ENCODE assay signal across 9 cellular contexts in genomic region chr2:47043142-47043890, GRCh38.
A peak's percentile ranks its signal among the peaks of the same experiment; 100 is the strongest.
DNase-seq lines count a peak whose midpoint lies in the region; ATAC-seq and TF ChIP-seq lines count a peak whose summit lies in the region.
"Had no signal": no experiment of that assay in that cellular context is flagged by ENCODE, and none has a peak within 500 bp of the region (broad histone marks: within the 10 kb centered on the region; RNA-seq: fewer than 3 reads in every experiment).

No MANE protein-coding gene starts in this region.

- H3K27ac ChIP-seq in mucosa of rectum (ENCODE audit: low read depth in 2 of 2, low read length in 2 of 2) = peak overlapping the region; percentile 59 to 67

- peak overlapping the region; percentile 66 for H3K27ac Mint-ChIP-seq in endothelial cell (ENCODE audit: unreplicated experiment)

- no peaks in the 10 kb centered on the region for H3K27me3 ChIP-seq in mucosa of rectum (ENCODE audit: control insufficient read depth in 2 of 2, insufficient read depth in 2 of 2, low read length in 2 of 2)

- peaks cover 9 to 31% of the 10 kb centered on the region in 2 donors for H3K36me3 ChIP-seq in mucosa of rectum (ENCODE audit: control insufficient read depth in 2 of 2, insufficient read depth in 2 of 2, low read length in 2 of 2)

- H3K9ac ChIP-seq in mucosa of rectum (ENCODE audit: low read depth in 1 of 2, low read length in 2 of 2) = peak overlapping the region in 1 of 2 donors; percentile 15

- H3K9me3 Mint-ChIP-seq in endothelial cell (ENCODE audit: unreplicated experiment) = no peaks in the 10 kb centered on the region

- DNase-seq in DMS79 treated with DMSO at 0.1 percent for 48 hours (lab: John Stamatoyannopoulos, UW) = peak; percentile 36
- DNase-seq in NCI-H82 (lab: John Stamatoyannopoulos, UW) = peak; percentile 90
- peak; percentile 23 for DNase-seq in endothelial cell (ENCODE audit: low spot score)
- no peak for DNase-seq in NCI-H526 treated with DMSO at 0.1 percent for 48 hours (lab: John Stamatoyannopoulos, UW)
- DNase-seq in activated CD4-positive, alpha-beta T cell treated with anti-CD3 and anti-CD28 coated beads, Interleukin-2, amount 50 U/mL, for 4 hours = no peak
- no peak for DNase-seq in OCI-M2 (lab: John Stamatoyannopoulos, UW; ENCODE audit: unreplicated experiment)

- H3K27me3 Mint-ChIP-seq in endothelial cell (ENCODE audit: unreplicated experiment) = peaks cover 10% of the 10 kb centered on the region

- no peak for ATAC-seq in GM18909 (IDR thresholded peaks at IDR 0.05; ENCODE audit: poor library complexity, unreplicated experiment)
- ATAC-seq: K562 had no signal

- peaks cover 16% of the 10 kb centered on the region for H3K4me1 Mint-ChIP-seq in endothelial cell (ENCODE audit: unreplicated experiment)

- H3K36me3 Mint-ChIP-seq in endothelial cell (ENCODE audit: low read depth, unreplicated experiment) = peaks cover 21% of the 10 kb centered on the region

- peaks cover 18 to 29% of the 10 kb centered on the region in 2 donors for H3K4me1 ChIP-seq in mucosa of rectum (ENCODE audit: control insufficient read depth in 2 of 2, insufficient read depth in 2 of 2, low read length in 2 of 2)

- H3K9me3 ChIP-seq in mucosa of rectum (ENCODE audit: control insufficient read depth in 2 of 2, low read length in 2 of 2) = no peaks in the 10 kb centered on the region

- H3K4me3 Mint-ChIP-seq in endothelial cell (ENCODE audit: unreplicated experiment) = no peak overlapping the region

- no peak overlapping the region for H3K4me3 ChIP-seq in mucosa of rectum (ENCODE audit: low read length in 2 of 2)
- H3K4me3 ChIP-seq: K562 had no signal

- TF ChIP-seq CTCF in endothelial cell (IDR thresholded peaks at IDR 0.05; ENCODE audit: unreplicated experiment) = no peak

Comparison
In these comparisons a context has a peak if more than half of its experiments do, and no peak if none do; other contexts are left out.
1. DNase-seq: peak in DMS79 treated with DMSO at 0.1 percent for 48 hours (single experiment), NCI-H82 (single experiment) and endothelial cell (single experiment); none in NCI-H526 treated with DMSO at 0.1 percent for 48 hours (single experiment), activated CD4-positive, alpha-beta T cell treated with anti-CD3 and anti-CD28 coated beads, Interleukin-2, amount 50 U/mL, for 4 hours (0 of 2) and OCI-M2 (single experiment).